8 cellular contexts compared by ENCODE assay signal in the genomic region with DNA sequence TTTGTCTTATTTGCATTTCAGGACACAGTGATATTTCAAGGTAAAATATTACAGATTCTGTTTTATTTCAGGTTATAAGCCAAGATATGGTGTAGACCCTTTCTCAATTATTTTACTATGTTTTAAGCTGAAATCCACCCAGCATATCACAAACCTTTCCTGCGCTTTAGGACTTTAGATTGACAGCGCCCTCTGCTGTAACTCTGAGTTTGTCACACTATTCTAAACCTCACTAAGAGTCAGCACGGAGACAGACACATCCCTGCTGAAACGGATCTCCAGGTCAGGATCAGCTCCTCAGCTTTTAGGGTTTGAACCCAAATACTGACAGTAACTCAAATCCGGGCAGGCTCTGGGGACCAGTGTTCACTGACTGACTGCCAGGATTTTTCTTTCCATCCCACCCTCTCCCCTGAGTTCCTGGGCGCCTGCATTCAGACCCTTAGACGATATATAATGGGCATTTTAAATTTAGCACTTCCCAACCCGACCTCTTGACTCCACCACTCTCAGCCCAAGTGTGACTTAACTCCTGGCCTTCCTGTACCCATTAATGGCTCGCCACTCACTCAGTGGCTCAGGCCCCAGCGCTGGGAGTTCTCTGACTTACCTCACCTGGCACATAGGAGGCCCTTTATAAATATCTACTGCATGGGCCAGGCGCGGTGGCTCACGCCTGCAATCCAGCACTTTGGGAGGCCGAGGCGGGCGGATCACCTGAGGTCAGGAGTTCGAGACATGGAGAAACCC. TPM values are rescaled to one million over a fixed set of nuclear protein-coding genes. Genes with fewer than 3 reads are reported as not detected.
DNase-seq lines count a peak whose midpoint lies in the region; ATAC-seq, FAIRE-seq and TF ChIP-seq lines count a peak whose summit lies in the region.

No MANE protein-coding gene starts in this region.

- no peaks in the 10 kb centered on the region for H3K27me3 ChIP-seq in MG63
- H3K27me3 ChIP-seq in H1 (replicated peaks in 1 of 4; ENCODE audit: control insufficient read depth in 3 of 4, extremely low read depth in 1 of 4, insufficient read depth in 3 of 4, low read length in 3 of 4) = peaks cover 0 to 4% (median 2%) of the 10 kb centered on the region in 4 experiments; a peak in 3 of 7 replicates

- DNase-seq in DMS53 treated with DMSO at 0.1 percent for 48 hours (lab: John Stamatoyannopoulos, UW; ENCODE audit: unreplicated experiment) (peak; percentile 81), MG63 (peak; percentile 26), SK-N-DZ (ENCODE audit: low spot score) (peak; percentile 73), H1 (ENCODE audit: low read depth in 1 of 2, low spot score in 2 of 2) (peak in 1 of 2 experiments; percentile 56), mucosa of gallbladder (ENCODE audit: low spot score) (peak; percentile 38), middle frontal gyrus (ENCODE audit: extremely low spot score, low spot score) (no peak)

- WGBS in H1 (ENCODE audit: extremely low coverage in 1 of 2, insufficient coverage in 1 of 2, insufficient read length in 1 of 2, insufficient replicate concordance in 2 of 2, low coverage in 1 of 2, low lambda C conversion rate in 2 of 2, missing lambda C conversion rate in 1 of 2), 2 experiments = 59% methylated on average over 17 of the region's 17 CpGs; no CpG with 5 or more reads in 1 of the 2 experiments

- no peak overlapping the region for H3K18ac ChIP-seq in H1 (ENCODE audit: extremely low read depth, low read length)

- H2BK20ac ChIP-seq in H1 (ENCODE audit: low read length) = no peak overlapping the region

- no peak overlapping the region for H2BK5ac ChIP-seq in H1 (ENCODE audit: low read depth, low read length)

- no peak overlapping the region for H3K56ac ChIP-seq in H1 (replicated peaks; ENCODE audit: insufficient read length, low read depth, low read length)

- peak; percentile 84 for TF ChIP-seq RAD21 in H1 (IDR thresholded peaks at IDR 0.05 in 1 of 2, conservative IDR thresholded peaks at IDR 0.05 in 1 of 2; ENCODE audit: low read depth in 2 of 2, low read length in 2 of 2)

- no peak overlapping the region; the same call in 1 of the 2 replicates for H4K8ac ChIP-seq in H1 (ENCODE audit: extremely low read depth, insufficient read depth, low read length)

- H3K9ac ChIP-seq in H1 (replicated peaks in 1 of 4; ENCODE audit: extremely low read depth in 1 of 4, low read depth in 3 of 4, low read length in 3 of 4) = no peak overlapping the region

- H2BK120ac ChIP-seq in H1 (replicated peaks; ENCODE audit: low read depth, low read length) = no peak overlapping the region

- H2AK5ac ChIP-seq in H1 (ENCODE audit: low read depth, low read length) = no peak overlapping the region

- POLR2A ChIA-PET in H1 (lab: Charles Lee; ENCODE audit: partially characterized antibody) = interaction anchor here (1.3 kb wide), 1 partner anchor 46 kb away, joined by 3 read pairs; no protein-coding TSS in a partner anchor

- no peak overlapping the region for H3K27ac ChIP-seq in H1 (ENCODE audit: low read depth, low read length)

- TF ChIP-seq POLR2A in H1 (IDR thresholded peaks at IDR 0.05; ENCODE audit: control extremely low read depth in 1 of 2, low read depth in 2 of 2, low read length in 2 of 2) = no peak

- ATAC-seq in GM21360 (IDR thresholded peaks at IDR 0.05; ENCODE audit: unreplicated experiment) (peak; percentile 72), GM21515 (IDR thresholded peaks at IDR 0.05; ENCODE audit: unreplicated experiment) (no peak)

- H2BK12ac ChIP-seq in H1 (ENCODE audit: low read depth, low read length) = no peak overlapping the region

- no peak overlapping the region for H2BK15ac ChIP-seq in H1 (ENCODE audit: low read length)

- no peaks in the 10 kb centered on the region for H3K79me1 ChIP-seq in H1 (ENCODE audit: low read depth, low read length)

- H2AFZ ChIP-seq in H1 (ENCODE audit: low read length) = peak overlapping the region; percentile 46; the same call in 1 of the 2 replicates

- TF ChIP-seq EP300 in H1 (IDR thresholded peaks at IDR 0.05; ENCODE audit: borderline replicate concordance in 1 of 2, low read depth in 2 of 2, low read length in 2 of 2) = no peak

- H3K79me2 ChIP-seq in H1 (ENCODE audit: control insufficient read depth in 1 of 2, insufficient read depth in 2 of 2, low read length in 2 of 2) = no peaks in the 10 kb centered on the region

- no peak overlapping the region for H3K23ac ChIP-seq in H1 (ENCODE audit: insufficient read length)

- no peaks in the 10 kb centered on the region for H4K20me1 ChIP-seq in H1 (replicated peaks in 1 of 2; ENCODE audit: control insufficient read depth in 1 of 2, insufficient read depth in 2 of 2, low read length in 2 of 2)

- H4K5ac ChIP-seq in H1 (ENCODE audit: insufficient read length, low read depth, low read length) = no peak overlapping the region

- peak in 2 of 3 experiments; percentile 78 to 81; a peak in 3 of 4 replicates for TF ChIP-seq CTCF in H1 (IDR thresholded peaks at IDR 0.05; ENCODE audit: control extremely low read depth in 1 of 3, insufficient read depth in 1 of 3, low read depth in 1 of 3, low read length in 3 of 3)

- H4K91ac ChIP-seq in H1 (replicated peaks; ENCODE audit: insufficient read length, low read length) = no peak overlapping the region

- H3K4ac ChIP-seq in H1 (replicated peaks; ENCODE audit: insufficient read length, low read depth, low read length) = no peak overlapping the region

- H3K36me3 ChIP-seq in MG63 = no peaks in the 10 kb centered on the region
- no peaks in the 10 kb centered on the region for H3K36me3 ChIP-seq in H1 (ENCODE audit: control insufficient read depth in 2 of 4, insufficient read depth in 4 of 4, low read length in 3 of 4)

- H3K23me2 ChIP-seq in H1 (ENCODE audit: low read depth, low read length) = no peaks in the 10 kb centered on the region

- H3K4me2 ChIP-seq in H1 (ENCODE audit: insufficient read depth in 1 of 2, low read depth in 2 of 2, low read length in 2 of 2) = no peak overlapping the region

- CTCF ChIA-PET in H1 (lab: Charles Lee; ENCODE audit: partially characterized antibody) = interaction anchor here (0.7 to 6.6 kb wide), 34 partner anchors 10 to 647 kb away, joined by 3 to 44 read pairs (median 5); no protein-coding TSS in a partner anchor

- H3K9me3 ChIP-seq in MG63 = no peaks in the 10 kb centered on the region
- H3K9me3 ChIP-seq in H1 (ENCODE audit: insufficient read depth in 2 of 2, low read depth in 1 of 2, low read length in 1 of 2) = no peaks in the 10 kb centered on the region

- H3K4me3 ChIP-seq in MG63 (no peak overlapping the region), H1 (ENCODE audit: extremely low read depth in 1 of 4, insufficient read depth in 2 of 4, low read depth in 3 of 4, low read length in 4 of 4) (no peak overlapping the region)

- H3K14ac ChIP-seq in H1 (ENCODE audit: insufficient read length) = no peak overlapping the region

- FAIRE-seq in H1 (lab: Jason Lieb, UNC) = peak; percentile 94

- H3K4me1 ChIP-seq in H1 (replicated peaks in 1 of 4; ENCODE audit: control insufficient read depth in 3 of 4, insufficient read depth in 4 of 4, low read length in 3 of 4) = no peaks in the 10 kb centered on the region

TF ChIP-seq in H1, 55 proteins besides CTCF, POLR2A, EP300 and RAD21:
- TF ChIP-seq NRF1 (IDR thresholded peaks at IDR 0.05; ENCODE audit: low read depth, low read length) (no peak), CTBP2 (IDR thresholded peaks at IDR 0.05; ENCODE audit: borderline replicate concordance, insufficient read depth, insufficient read length, low read length) (no peak), SP2 (IDR thresholded peaks at IDR 0.05; ENCODE audit: low read length) (no peak), SP4 (IDR thresholded peaks at IDR 0.05; ENCODE audit: low read length) (no peak), CREB1 (IDR thresholded peaks at IDR 0.05) (no peak), BCL11A (IDR thresholded peaks at IDR 0.05; ENCODE audit: low read depth in 2 of 2, low read length in 2 of 2) (no peak)

RNA-seq across cellular contexts. Expression of a gene that starts 33.5 kb away (rescaled TPM):
- total RNA-seq in MG63 (2014; rRNA removed; shearing (Covaris generic); ENCODE audit: low replicate concordance) = not detected in 2 replicates
- 18.4 and 23.8 TPM in 2 replicates for polyA plus RNA-seq in SK-N-DZ (2014; cell fraction: cytosol; rRNA removed)
- 7.7 and 13.6 TPM in 2 replicates for polyA plus RNA-seq in SK-N-DZ (2014; cell fraction: nucleus; rRNA removed)
- not detected in 2 replicates for total RNA-seq in H1 (2021; fragmentation: NEBNext Ultra II Directional; extraction: Animal tissue kit (Norgen Biotek cat#: 25700))
- not detected in 2 replicates for polyA plus RNA-seq in H1 (2011; rRNA removed)
- polyA plus RNA-seq in H1 (2011; cell fraction: cytosol; rRNA removed) = not detected
- polyA plus RNA-seq in H1 (2011; cell fraction: nucleus; rRNA removed) = not detected
- polyA plus RNA-seq in H1 (2012, experiment 1 of 2) = not detected in 4 replicates
- polyA plus RNA-seq in H1 (2012, experiment 2 of 2) = not detected
- 0.10 TPM for polyA plus RNA-seq in H1 (2013, experiment 1 of 2)
- polyA plus RNA-seq in H1 (2013, experiment 2 of 2) = 0.06 TPM
- polyA minus RNA-seq in H1 (2011; rRNA and poly(A)+ RNA removed) = not detected in 2 replicates
- not detected for polyA minus RNA-seq in H1 (2011; cell fraction: cytosol; rRNA and poly(A)+ RNA removed)
- polyA minus RNA-seq in H1 (2011; cell fraction: nucleus; rRNA and poly(A)+ RNA removed) = not detected
- not detected for total RNA-seq in mucosa of gallbladder

RNA-seq across cellular contexts. Expression of a gene that starts 45.1 kb away (rescaled TPM):
- total RNA-seq in MG63 (2014; rRNA removed; shearing (Covaris generic); ENCODE audit: low replicate concordance) = 3,857 and 4,723 TPM in 2 replicates
- polyA plus RNA-seq in SK-N-DZ (2014; cell fraction: cytosol; rRNA removed) = 2,594 and 2,647 TPM in 2 replicates
- 1,411 and 1,693 TPM in 2 replicates for polyA plus RNA-seq in SK-N-DZ (2014; cell fraction: nucleus; rRNA removed)
- 4,042 and 4,211 TPM in 2 replicates for total RNA-seq in H1 (2021; fragmentation: NEBNext Ultra II Directional; extraction: Animal tissue kit (Norgen Biotek cat#: 25700))
- 2,182 and 2,865 TPM in 2 replicates for polyA plus RNA-seq in H1 (2011; rRNA removed)
- 2,969 TPM for polyA plus RNA-seq in H1 (2011; cell fraction: cytosol; rRNA removed)
- polyA plus RNA-seq in H1 (2011; cell fraction: nucleus; rRNA removed) = 1,346 TPM
- polyA plus RNA-seq in H1 (2012, experiment 1 of 2) = 3,982 to 7,380 TPM (median 6,139 TPM) in 4 replicates
- 312 TPM for polyA plus RNA-seq in H1 (2012, experiment 2 of 2)
- polyA plus RNA-seq in H1 (2013, experiment 1 of 2) = 3,410 TPM
- polyA plus RNA-seq in H1 (2013, experiment 2 of 2) = 3,424 TPM
- polyA minus RNA-seq in H1 (2011; rRNA and poly(A)+ RNA removed) = 2,157 and 2,667 TPM in 2 replicates
- polyA minus RNA-seq in H1 (2011; cell fraction: cytosol; rRNA and poly(A)+ RNA removed) = 5,713 TPM
- polyA minus RNA-seq in H1 (2011; cell fraction: nucleus; rRNA and poly(A)+ RNA removed) = 2,033 TPM
- total RNA-seq in mucosa of gallbladder = 666 TPM
